Comparison of ENCODE assay signal across 1 cellular context in the genomic region with DNA sequence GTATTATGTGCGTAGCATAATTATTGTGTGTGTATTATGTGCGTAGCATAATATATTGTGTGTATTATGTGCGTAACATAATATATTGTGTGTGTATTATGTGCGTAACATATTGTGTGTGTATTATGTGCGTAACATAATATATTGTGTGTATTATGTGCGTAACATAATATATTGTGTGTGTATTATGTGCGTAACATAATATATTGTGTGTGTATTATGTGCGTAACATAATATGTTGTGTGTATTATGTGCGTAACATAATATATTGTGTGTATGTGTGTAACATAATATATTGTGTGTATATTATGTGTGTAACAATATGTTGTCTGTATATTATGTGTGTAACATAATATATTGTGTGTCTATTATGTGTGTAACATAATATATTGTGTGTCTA.
TF ChIP-seq lines count a peak whose summit lies in the region.
"Not testable (repeated sequence)": the region's sequence is repeated elsewhere in the genome, so short reads cannot be mapped to it uniquely, and the experiment has no call there.

No MANE protein-coding gene starts in this region.

TF ChIP-seq in K562, 482 proteins besides CTCF, POLR2A, EP300 and RAD21 (continued from another document and continues in another):
- TF ChIP-seq CEBPG (CRISPR knock-in tag; IDR thresholded peaks at IDR 0.05) = not testable (repeated sequence)
- TF ChIP-seq CEBPG (tag; conservative IDR thresholded peaks at IDR 0.05 in 1 of 2, IDR thresholded peaks at IDR 0.05 in 1 of 2) (peak in 1 of 2 experiments; percentile 34; a peak in 1 of 4 replicates), ZFP30 (CRISPR knock-in tag; IDR thresholded peaks at IDR 0.05; ENCODE audit: borderline replicate concordance) (peak; percentile 73; the same call in 1 of the 2 replicates), SMAD4 (CRISPR knock-in tag; conservative IDR thresholded peaks at IDR 0.05) (0 out of 2 replicates have a peak, but pooled peaks have one; percentile 8), HIVEP1 (CRISPR knock-in tag; IDR thresholded peaks at IDR 0.05) (peak; percentile 87; the same call in 1 of the 2 replicates), SRF (CRISPR knock-in tag; IDR thresholded peaks at IDR 0.05) (peak in 1 of 2 experiments; percentile 72; a peak in 1 of 4 replicates), ZNF76 (CRISPR knock-in tag; IDR thresholded peaks at IDR 0.05; ENCODE audit: borderline replicate concordance) (peak; percentile 63; the same call in 1 of the 2 replicates), ZNF699 (CRISPR knock-in tag; IDR thresholded peaks at IDR 0.05; ENCODE audit: insufficient replicate concordance) (peak; percentile 90), CHCHD3 (CRISPR knock-in tag; IDR thresholded peaks at IDR 0.05) (peak; percentile 45; the same call in 1 of the 2 replicates), PHTF2 (CRISPR knock-in tag; IDR thresholded peaks at IDR 0.05) (peak; percentile 81; the same call in 1 of the 2 replicates), ZNF436 (CRISPR knock-in tag; IDR thresholded peaks at IDR 0.05) (peak; percentile 65), KDM2B (CRISPR knock-in tag; IDR thresholded peaks at IDR 0.05) (0 out of 2 replicates have a peak, but pooled peaks have one; percentile 26), NFIX (CRISPR knock-in tag; IDR thresholded peaks at IDR 0.05; ENCODE audit: low read depth) (peak; percentile 88), ZNF140 (CRISPR knock-in tag; IDR thresholded peaks at IDR 0.05) (peak; percentile 97), OTX1 (CRISPR knock-in tag; IDR thresholded peaks at IDR 0.05) (peak; percentile 90; the same call in 1 of the 2 replicates), ZNF174 (CRISPR knock-in tag; IDR thresholded peaks at IDR 0.05) (peak; percentile 91), ZNF707 (CRISPR knock-in tag; conservative IDR thresholded peaks at IDR 0.05) (peak; percentile 88), ZNF253 (CRISPR knock-in tag; conservative IDR thresholded peaks at IDR 0.05) (0 out of 2 replicates have a peak, but pooled peaks have one; percentile 54), GABPB2 (CRISPR knock-in tag; conservative IDR thresholded peaks at IDR 0.05) (peak; percentile 98), PTRF (tag; IDR thresholded peaks at IDR 0.05) (0 out of 2 replicates have a peak, but pooled peaks have one; percentile 39), SLC30A9 (CRISPR knock-in tag; IDR thresholded peaks at IDR 0.05) (peak; percentile 97), ZNF79 (CRISPR knock-in tag; IDR thresholded peaks at IDR 0.05; ENCODE audit: low read depth) (peak; percentile 73; the same call in 1 of the 2 replicates), ZFPM2 (CRISPR knock-in tag; IDR thresholded peaks at IDR 0.05) (0 out of 2 replicates have a peak, but pooled peaks have one; percentile 74)
- TF ChIP-seq, protein P1, sequence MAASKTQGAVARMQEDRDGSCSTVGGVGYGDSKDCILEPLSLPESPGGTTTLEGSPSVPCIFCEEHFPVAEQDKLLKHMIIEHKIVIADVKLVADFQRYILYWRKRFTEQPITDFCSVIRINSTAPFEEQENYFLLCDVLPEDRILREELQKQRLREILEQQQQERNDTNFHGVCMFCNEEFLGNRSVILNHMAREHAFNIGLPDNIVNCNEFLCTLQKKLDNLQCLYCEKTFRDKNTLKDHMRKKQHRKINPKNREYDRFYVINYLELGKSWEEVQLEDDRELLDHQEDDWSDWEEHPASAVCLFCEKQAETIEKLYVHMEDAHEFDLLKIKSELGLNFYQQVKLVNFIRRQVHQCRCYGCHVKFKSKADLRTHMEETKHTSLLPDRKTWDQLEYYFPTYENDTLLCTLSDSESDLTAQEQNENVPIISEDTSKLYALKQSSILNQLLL (CRISPR knock-in tag; IDR thresholded peaks at IDR 0.05; ENCODE audit: borderline replicate concordance) = peak; percentile 100
- TF ChIP-seq, protein P2, sequence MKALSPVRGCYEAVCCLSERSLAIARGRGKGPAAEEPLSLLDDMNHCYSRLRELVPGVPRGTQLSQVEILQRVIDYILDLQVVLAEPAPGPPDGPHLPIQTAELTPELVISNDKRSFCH (CRISPR knock-in tag; IDR thresholded peaks at IDR 0.05) = peak; percentile 71; the same call in 1 of the 2 replicates
- TF ChIP-seq, protein P2 (tag; IDR thresholded peaks at IDR 0.05) = 0 out of 2 replicates have a peak, but pooled peaks have one; percentile 21
- TF ChIP-seq, protein P3, sequence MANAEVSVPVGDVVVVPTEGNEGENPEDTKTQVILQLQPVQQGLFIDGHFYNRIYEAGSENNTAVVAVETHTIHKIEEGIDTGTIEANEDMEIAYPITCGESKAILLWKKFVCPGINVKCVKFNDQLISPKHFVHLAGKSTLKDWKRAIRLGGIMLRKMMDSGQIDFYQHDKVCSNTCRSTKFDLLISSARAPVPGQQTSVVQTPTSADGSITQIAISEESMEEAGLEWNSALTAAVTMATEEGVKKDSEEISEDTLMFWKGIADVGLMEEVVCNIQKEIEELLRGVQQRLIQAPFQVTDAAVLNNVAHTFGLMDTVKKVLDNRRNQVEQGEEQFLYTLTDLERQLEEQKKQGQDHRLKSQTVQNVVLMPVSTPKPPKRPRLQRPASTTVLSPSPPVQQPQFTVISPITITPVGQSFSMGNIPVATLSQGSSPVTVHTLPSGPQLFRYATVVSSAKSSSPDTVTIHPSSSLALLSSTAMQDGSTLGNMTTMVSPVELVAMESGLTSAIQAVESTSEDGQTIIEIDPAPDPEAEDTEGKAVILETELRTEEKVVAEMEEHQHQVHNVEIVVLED (CRISPR knock-in tag; IDR thresholded peaks at IDR 0.05) = peak; percentile 55
- TF ChIP-seq, protein P4, sequence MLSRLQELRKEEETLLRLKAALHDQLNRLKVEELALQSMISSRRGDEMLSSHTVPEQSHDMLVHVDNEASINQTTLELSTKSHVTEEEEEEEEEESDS (CRISPR knock-in tag; IDR thresholded peaks at IDR 0.05) = peak; percentile 61; the same call in 1 of the 2 replicates
- TF ChIP-seq, protein P5, sequence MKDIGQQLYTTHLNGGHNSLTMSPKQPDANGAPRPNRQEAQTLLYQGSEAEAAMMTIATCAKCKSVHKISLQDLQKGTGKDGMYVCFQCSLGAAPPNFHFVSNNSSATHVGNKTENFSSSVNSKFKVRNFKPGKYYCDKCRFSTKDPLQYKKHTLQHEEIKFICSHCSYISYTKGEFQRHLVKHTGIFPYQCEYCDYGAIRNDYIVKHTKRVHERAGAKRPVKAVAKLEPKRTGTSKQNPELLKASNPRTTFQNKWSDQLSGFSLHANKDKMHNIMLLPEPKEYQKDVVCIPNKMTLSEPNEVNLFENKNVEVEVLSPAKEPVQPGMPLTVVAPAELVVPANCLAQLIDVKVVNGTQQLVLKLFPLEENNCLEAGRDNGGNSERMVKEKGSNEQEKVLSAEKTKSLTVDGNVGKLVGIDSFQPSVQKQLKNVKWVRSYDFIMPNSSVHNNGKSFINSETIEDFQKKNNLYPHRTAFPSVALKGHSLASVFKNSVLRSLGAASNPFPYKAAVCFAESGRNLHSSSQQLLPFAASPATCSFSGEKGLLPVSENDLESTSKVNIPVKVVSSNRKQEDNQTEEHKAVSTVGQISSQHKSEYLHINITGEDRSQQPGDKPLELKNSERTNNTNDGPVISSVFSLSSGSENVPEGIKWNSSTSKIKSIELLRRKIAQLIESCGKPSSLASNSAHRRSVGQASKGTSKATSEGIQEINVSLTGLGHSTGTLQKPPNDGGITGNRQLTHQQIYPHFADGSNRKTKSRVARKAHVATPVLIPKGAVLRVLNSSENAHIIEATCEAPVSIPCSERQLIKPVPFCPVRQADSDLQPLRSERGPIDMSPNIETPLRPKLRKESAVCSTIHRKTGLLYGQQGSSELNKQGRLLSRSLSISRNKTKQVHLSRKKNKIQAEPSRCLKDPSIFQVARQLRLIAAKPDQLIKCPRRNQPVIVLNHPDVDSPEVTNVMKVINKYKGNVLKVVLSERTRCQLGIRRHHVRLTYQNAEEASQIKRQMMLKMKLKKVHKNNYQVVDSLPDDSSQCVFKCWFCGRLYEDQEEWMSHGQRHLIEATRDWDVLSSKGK (CRISPR knock-in tag; IDR thresholded peaks at IDR 0.05) = 0 out of 2 replicates have a peak, but pooled peaks have one; percentile 77
- TF ChIP-seq, protein P6, sequence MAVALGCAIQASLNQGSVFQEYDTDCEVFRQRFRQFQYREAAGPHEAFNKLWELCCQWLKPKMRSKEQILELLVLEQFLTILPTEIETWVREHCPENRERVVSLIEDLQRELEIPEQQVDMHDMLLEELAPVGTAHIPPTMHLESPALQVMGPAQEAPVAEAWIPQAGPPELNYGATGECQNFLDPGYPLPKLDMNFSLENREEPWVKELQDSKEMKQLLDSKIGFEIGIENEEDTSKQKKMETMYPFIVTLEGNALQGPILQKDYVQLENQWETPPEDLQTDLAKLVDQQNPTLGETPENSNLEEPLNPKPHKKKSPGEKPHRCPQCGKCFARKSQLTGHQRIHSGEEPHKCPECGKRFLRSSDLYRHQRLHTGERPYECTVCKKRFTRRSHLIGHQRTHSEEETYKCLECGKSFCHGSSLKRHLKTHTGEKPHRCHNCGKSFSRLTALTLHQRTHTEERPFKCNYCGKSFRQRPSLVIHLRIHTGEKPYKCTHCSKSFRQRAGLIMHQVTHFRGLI (CRISPR knock-in tag; IDR thresholded peaks at IDR 0.05) = peak; percentile 94
- TF ChIP-seq, protein P7, sequence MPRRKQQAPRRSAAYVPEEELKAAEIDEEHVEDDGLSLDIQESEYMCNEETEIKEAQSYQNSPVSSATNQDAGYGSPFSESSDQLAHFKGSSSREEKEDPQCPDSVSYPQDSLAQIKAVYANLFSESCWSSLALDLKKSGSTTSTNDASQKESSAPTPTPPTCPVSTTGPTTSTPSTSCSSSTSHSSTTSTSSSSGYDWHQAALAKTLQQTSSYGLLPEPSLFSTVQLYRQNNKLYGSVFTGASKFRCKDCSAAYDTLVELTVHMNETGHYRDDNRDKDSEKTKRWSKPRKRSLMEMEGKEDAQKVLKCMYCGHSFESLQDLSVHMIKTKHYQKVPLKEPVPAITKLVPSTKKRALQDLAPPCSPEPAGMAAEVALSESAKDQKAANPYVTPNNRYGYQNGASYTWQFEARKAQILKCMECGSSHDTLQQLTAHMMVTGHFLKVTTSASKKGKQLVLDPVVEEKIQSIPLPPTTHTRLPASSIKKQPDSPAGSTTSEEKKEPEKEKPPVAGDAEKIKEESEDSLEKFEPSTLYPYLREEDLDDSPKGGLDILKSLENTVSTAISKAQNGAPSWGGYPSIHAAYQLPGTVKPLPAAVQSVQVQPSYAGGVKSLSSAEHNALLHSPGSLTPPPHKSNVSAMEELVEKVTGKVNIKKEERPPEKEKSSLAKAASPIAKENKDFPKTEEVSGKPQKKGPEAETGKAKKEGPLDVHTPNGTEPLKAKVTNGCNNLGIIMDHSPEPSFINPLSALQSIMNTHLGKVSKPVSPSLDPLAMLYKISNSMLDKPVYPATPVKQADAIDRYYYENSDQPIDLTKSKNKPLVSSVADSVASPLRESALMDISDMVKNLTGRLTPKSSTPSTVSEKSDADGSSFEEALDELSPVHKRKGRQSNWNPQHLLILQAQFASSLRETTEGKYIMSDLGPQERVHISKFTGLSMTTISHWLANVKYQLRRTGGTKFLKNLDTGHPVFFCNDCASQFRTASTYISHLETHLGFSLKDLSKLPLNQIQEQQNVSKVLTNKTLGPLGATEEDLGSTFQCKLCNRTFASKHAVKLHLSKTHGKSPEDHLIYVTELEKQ (CRISPR knock-in tag; IDR thresholded peaks at IDR 0.05) = peak; percentile 73; the same call in 1 of the 2 replicates
- TF ChIP-seq, protein P8, sequence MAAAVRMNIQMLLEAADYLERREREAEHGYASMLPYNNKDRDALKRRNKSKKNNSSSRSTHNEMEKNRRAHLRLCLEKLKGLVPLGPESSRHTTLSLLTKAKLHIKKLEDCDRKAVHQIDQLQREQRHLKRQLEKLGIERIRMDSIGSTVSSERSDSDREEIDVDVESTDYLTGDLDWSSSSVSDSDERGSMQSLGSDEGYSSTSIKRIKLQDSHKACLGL (CRISPR knock-in tag; IDR thresholded peaks at IDR 0.05; ENCODE audit: borderline replicate concordance, poor library complexity, severe bottlenecking) = peak; percentile 69
- TF ChIP-seq, protein P9, sequence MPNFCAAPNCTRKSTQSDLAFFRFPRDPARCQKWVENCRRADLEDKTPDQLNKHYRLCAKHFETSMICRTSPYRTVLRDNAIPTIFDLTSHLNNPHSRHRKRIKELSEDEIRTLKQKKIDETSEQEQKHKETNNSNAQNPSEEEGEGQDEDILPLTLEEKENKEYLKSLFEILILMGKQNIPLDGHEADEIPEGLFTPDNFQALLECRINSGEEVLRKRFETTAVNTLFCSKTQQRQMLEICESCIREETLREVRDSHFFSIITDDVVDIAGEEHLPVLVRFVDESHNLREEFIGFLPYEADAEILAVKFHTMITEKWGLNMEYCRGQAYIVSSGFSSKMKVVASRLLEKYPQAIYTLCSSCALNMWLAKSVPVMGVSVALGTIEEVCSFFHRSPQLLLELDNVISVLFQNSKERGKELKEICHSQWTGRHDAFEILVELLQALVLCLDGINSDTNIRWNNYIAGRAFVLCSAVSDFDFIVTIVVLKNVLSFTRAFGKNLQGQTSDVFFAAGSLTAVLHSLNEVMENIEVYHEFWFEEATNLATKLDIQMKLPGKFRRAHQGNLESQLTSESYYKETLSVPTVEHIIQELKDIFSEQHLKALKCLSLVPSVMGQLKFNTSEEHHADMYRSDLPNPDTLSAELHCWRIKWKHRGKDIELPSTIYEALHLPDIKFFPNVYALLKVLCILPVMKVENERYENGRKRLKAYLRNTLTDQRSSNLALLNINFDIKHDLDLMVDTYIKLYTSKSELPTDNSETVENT (CRISPR knock-in tag; IDR thresholded peaks at IDR 0.05) = peak; percentile 95
- TF ChIP-seq, protein P10, sequence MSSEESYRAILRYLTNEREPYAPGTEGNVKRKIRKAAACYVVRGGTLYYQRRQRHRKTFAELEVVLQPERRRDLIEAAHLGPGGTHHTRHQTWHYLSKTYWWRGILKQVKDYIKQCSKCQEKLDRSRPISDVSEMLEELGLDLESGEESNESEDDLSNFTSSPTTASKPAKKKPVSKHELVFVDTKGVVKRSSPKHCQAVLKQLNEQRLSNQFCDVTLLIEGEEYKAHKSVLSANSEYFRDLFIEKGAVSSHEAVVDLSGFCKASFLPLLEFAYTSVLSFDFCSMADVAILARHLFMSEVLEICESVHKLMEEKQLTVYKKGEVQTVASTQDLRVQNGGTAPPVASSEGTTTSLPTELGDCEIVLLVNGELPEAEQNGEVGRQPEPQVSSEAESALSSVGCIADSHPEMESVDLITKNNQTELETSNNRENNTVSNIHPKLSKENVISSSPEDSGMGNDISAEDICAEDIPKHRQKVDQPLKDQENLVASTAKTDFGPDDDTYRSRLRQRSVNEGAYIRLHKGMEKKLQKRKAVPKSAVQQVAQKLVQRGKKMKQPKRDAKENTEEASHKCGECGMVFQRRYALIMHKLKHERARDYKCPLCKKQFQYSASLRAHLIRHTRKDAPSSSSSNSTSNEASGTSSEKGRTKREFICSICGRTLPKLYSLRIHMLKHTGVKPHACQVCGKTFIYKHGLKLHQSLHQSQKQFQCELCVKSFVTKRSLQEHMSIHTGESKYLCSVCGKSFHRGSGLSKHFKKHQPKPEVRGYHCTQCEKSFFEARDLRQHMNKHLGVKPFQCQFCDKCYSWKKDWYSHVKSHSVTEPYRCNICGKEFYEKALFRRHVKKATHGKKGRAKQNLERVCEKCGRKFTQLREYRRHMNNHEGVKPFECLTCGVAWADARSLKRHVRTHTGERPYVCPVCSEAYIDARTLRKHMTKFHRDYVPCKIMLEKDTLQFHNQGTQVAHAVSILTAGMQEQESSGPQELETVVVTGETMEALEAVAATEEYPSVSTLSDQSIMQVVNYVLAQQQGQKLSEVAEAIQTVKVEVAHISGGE (CRISPR knock-in tag; IDR thresholded peaks at IDR 0.05) = peak in 1 of 3 experiments; percentile 80; a peak in 2 of 6 replicates
